17 cellular contexts compared by ENCODE assay signal in the genomic region with DNA sequence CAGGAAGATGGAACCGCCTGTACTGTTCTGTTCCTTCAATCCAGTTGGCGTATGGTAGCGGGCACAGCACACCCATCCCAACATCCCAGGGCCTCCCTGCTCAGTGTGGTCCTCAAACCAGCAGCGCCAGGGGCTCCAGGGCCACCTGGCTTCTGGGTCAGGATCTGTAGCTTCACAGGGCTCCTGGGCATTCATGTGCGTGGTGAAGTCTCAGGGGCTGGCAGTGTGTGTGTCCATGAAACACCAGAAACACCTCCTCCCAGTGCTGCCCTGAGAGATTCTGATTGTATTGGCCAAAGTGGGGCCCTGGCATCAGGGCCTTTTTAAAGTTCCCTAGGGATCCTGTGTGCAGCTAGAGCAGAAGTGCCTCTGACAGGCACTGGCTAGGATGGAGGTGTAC. TPM values are rescaled to one million over a fixed set of nuclear protein-coding genes. Genes with fewer than 3 reads are reported as not detected.
DNase-seq lines count a peak whose midpoint lies in the region; ATAC-seq and TF ChIP-seq lines count a peak whose summit lies in the region.
"Had no signal": no experiment of that assay in that cellular context is flagged by ENCODE, and none has a peak within 500 bp of the region (broad histone marks: within the 10 kb centered on the region; RNA-seq: fewer than 3 reads in every experiment).

No MANE protein-coding gene starts in this region.

- no peak overlapping the region for H2AFZ ChIP-seq in OCI-LY7 (ENCODE audit: low read length)

- CTCF ChIA-PET in MCF 10A (lab: Yijun Ruan, JAX): interaction anchor here (1.2 kb wide), 1 partner anchor 19 kb away, joined by 3 read pairs; no protein-coding TSS in a partner anchor
- CTCF ChIA-PET in OCI-LY7 (lab: Charles Lee; ENCODE audit: unreplicated experiment): no interaction called here

- no peaks in the 10 kb centered on the region for H3K27me3 Mint-ChIP-seq in MCF 10A (ENCODE audit: insufficient read depth, unreplicated experiment)

- H4K20me1 ChIP-seq in OCI-LY7 (ENCODE audit: insufficient read depth, low read length): no peaks in the 10 kb centered on the region

- POLR2A ChIA-PET in MCF 10A (lab: Yijun Ruan, JAX) (no interaction called here), OCI-LY7 (lab: Charles Lee) (interaction anchor here (1.5 kb wide), 1 partner anchor 13 kb away, joined by 5 read pairs; no protein-coding TSS in a partner anchor)

- H3K4me2 ChIP-seq in OCI-LY7 (ENCODE audit: low read length): no peak overlapping the region

- TF ChIP-seq CTCF in heart right ventricle (IDR thresholded peaks at IDR 0.05) (no peak), dorsolateral prefrontal cortex (IDR thresholded peaks at IDR 0.05 in 54 of 56, conservative IDR thresholded peaks at IDR 0.05 in 2 of 56; ENCODE audit: low read depth in 1 of 56, partially characterized antibody in 56 of 56) (no peak), upper lobe of right lung (IDR thresholded peaks at IDR 0.05) (no peak), MCF 10A (IDR thresholded peaks at IDR 0.05; ENCODE audit: unreplicated experiment) (no peak), OCI-LY7 (conservative IDR thresholded peaks at IDR 0.05; ENCODE audit: low read length) (no peak)

- no peaks in the 10 kb centered on the region for H3K79me2 ChIP-seq in OCI-LY7 (ENCODE audit: insufficient read depth, low read depth, low read length)

- no peaks in the 10 kb centered on the region for H3K36me3 Mint-ChIP-seq in MCF 10A (ENCODE audit: insufficient read depth, unreplicated experiment)

- no peak overlapping the region for H3K4me3 Mint-ChIP-seq in MCF 10A (ENCODE audit: unreplicated experiment)

- WGBS in heart right ventricle, 2 donors: 92 to 99% methylated on average over 5 of the region's 5 CpGs

- H3K27me3 ChIP-seq in heart right ventricle (no peaks in the 10 kb centered on the region), dorsolateral prefrontal cortex (no peaks in the 10 kb centered on the region), upper lobe of right lung (no peaks in the 10 kb centered on the region), SJCRH30 (no peaks in the 10 kb centered on the region)
- H3K27me3 ChIP-seq: BE2C had no signal

- no peaks in the 10 kb centered on the region for H3K9me3 Mint-ChIP-seq in MCF 10A (ENCODE audit: unreplicated experiment)

- H3K27ac Mint-ChIP-seq in MCF 10A (ENCODE audit: low read depth, unreplicated experiment): no peak overlapping the region

- peaks cover 0 to 88% (median 15%) of the 10 kb centered on the region in 9 donors for H3K36me3 ChIP-seq in heart right ventricle
- peaks cover 14% of the 10 kb centered on the region for H3K36me3 ChIP-seq in upper lobe of right lung
- H3K36me3 ChIP-seq in SJCRH30: 0 out of 2 replicates have a peak, but pooled peaks cover 3% of the 10 kb centered on the region
- H3K36me3 ChIP-seq in OCI-LY7 (ENCODE audit: insufficient read depth, low read length): peaks cover 39% of the 10 kb centered on the region; the same call in 1 of the 2 replicates
- H3K36me3 ChIP-seq: BE2C had no signal

- no peak overlapping the region for H3K4me3 ChIP-seq in heart right ventricle
- H3K4me3 ChIP-seq in dorsolateral prefrontal cortex: no peak overlapping the region
- no peak overlapping the region for H3K4me3 ChIP-seq in upper lobe of right lung
- no peak overlapping the region for H3K4me3 ChIP-seq in SJCRH30
- no peak overlapping the region for H3K4me3 ChIP-seq in OCI-LY7 (ENCODE audit: low read depth, low read length, poor library complexity, severe bottlenecking)
- H3K4me3 ChIP-seq: K562 had no signal

- peaks cover 7% of the 10 kb centered on the region for H3K4me1 Mint-ChIP-seq in MCF 10A (ENCODE audit: insufficient read depth, unreplicated experiment)

- intact Hi-C loops in heart right ventricle (cut with DNase I): loop anchor here in 1 of 10 donors (5.0 kb wide), 1 partner anchor 32 kb away; no protein-coding TSS in a partner anchor
- intact Hi-C loops in left cardiac atrium (cut with DNase I): no loop called here
- intact Hi-C loops in dorsolateral prefrontal cortex (cut with DNase I): no loop called here
- intact Hi-C loops in upper lobe of right lung (cut with DNase I): no loop called here
- intact Hi-C loops in MCF 10A (cut with micrococcal nuclease): no loop called here
- intact Hi-C loops in OCI-LY7 (cut with micrococcal nuclease; ENCODE audit: unreplicated experiment): no loop called here

- H3K27ac ChIP-seq in heart right ventricle (peak overlapping the region; percentile 24 to 99 (median 80)), dorsolateral prefrontal cortex (peak overlapping the region in 30 of 59 donors; percentile 2 to 91 (median 54)), upper lobe of right lung (peak overlapping the region; percentile 51), SJCRH30 (no peak overlapping the region), OCI-LY7 (ENCODE audit: low read depth, low read length, poor library complexity, severe bottlenecking) (no peak overlapping the region)

- H3K4me1 ChIP-seq in heart right ventricle (peaks cover 6 to 99% (median 76%) of the 10 kb centered on the region in 9 donors), upper lobe of right lung (peaks cover 23% of the 10 kb centered on the region), SJCRH30 (no peaks in the 10 kb centered on the region), OCI-LY7 (ENCODE audit: insufficient read depth, low read length, poor library complexity, severe bottlenecking) (no peaks in the 10 kb centered on the region)
- H3K4me1 ChIP-seq: BE2C had no signal

- H3K9me3 ChIP-seq in heart right ventricle: no peaks in the 10 kb centered on the region
- no peaks in the 10 kb centered on the region for H3K9me3 ChIP-seq in upper lobe of right lung
- H3K9me3 ChIP-seq in SJCRH30 (replicated peaks): no peaks in the 10 kb centered on the region
- H3K9me3 ChIP-seq in OCI-LY7 (ENCODE audit: low read length): no peaks in the 10 kb centered on the region
- H3K9me3 ChIP-seq: BE2C had no signal

- DNase-seq in heart right ventricle (no peak), left cardiac atrium (no peak), dorsolateral prefrontal cortex (peak in 2 of 10 donors; percentile 17 to 31), mesenteric fat pad (ENCODE audit: low spot score) (peak; percentile 43), upper lobe of right lung (peak; percentile 30), SJCRH30 (no peak), MCF 10A (ENCODE audit: unreplicated experiment) (no peak), OCI-LY7 (ENCODE audit: low spot score) (no peak)
- DNase-seq: ACHN; BE2C; H7; NCI-H2227 treated with DMSO at 0.1 percent for 48 hours; NCI-H524 treated with DMSO at 0.1 percent for 48 hours; NK-92 treated with Interleukin-12 subunit alpha and Interleukin-12 subunit beta, amount 100 ng/mL, for 24 hours; PC-3 had no signal

- BruUV-seq in MCF 10A (replicated peaks; lab: Mats Ljungman, UMichigan): no TSS peak
- no TSS peak for BruUV-seq in OCI-LY7 (replicated peaks; lab: Mats Ljungman, UMichigan)

- no peaks in the 10 kb centered on the region for H3K9me2 ChIP-seq in OCI-LY7 (ENCODE audit: insufficient read depth, low read length)

- ATAC-seq in heart right ventricle (no peak), left cardiac atrium (no peak), upper lobe of right lung (no peak)
- ATAC-seq: K562, SK-N-SH treated with all-trans-retinoic acid at 6 μM for 48 hours had no signal

RNA-seq across cellular contexts. Expression of a gene that starts 42.1 kb away (rescaled TPM):
- total RNA-seq in heart right ventricle (10 to 100 TPM; 19.6 to 47.9 (median 23.9) TPM), left cardiac atrium (10 to 100 TPM; 21.8 to 34.2 TPM), dorsolateral prefrontal cortex (100 to 1,000 TPM in 24 of 120 experiments, 10 to 100 TPM in 96; 63.6 to 129 (median 87.7) TPM), mesenteric fat pad (34.8 TPM), upper lobe of right lung (47.5 TPM), MCF 10A (2022) (9.7 and 10.0 TPM in 2 replicates), OCI-LY7 (2022) (14.0 and 14.5 TPM in 2 replicates)
- polyA plus RNA-seq in heart right ventricle: 10 to 100 TPM; 36.0 to 56.3 TPM
- total RNA-seq in SJCRH30 (2014; rRNA removed; shearing (Covaris generic)): 5.4 and 6.1 TPM in 2 replicates
- 4.4 and 9.1 TPM in 2 replicates for total RNA-seq in OCI-LY7 (2014; rRNA removed; shearing (Covaris generic))

Comparison
In these comparisons a context has a peak if more than half of its experiments do, and no peak if none do; other contexts are left out.
1. DNase-seq: peak in mesenteric fat pad (single experiment) and upper lobe of right lung (single experiment); none in heart right ventricle (0 of 2), left cardiac atrium (single experiment), SJCRH30 (0 of 2), MCF 10A (single experiment) and OCI-LY7 (single experiment).
2. H3K27ac ChIP-seq: peak in heart right ventricle (10 of 10), dorsolateral prefrontal cortex (30 of 59) and upper lobe of right lung (single experiment); none in SJCRH30 (single experiment) and OCI-LY7 (single experiment).